ENCODE assay signal across 1 cellular context in genomic region chr5:173741729-173742431, GRCh38.
TF ChIP-seq lines count a peak whose summit lies in the region.

No MANE protein-coding gene starts in this region.

TF ChIP-seq in GM12878, 131 proteins besides CTCF, POLR2A, EP300 and RAD21 (continued from another document):
- TF ChIP-seq, protein P1, sequence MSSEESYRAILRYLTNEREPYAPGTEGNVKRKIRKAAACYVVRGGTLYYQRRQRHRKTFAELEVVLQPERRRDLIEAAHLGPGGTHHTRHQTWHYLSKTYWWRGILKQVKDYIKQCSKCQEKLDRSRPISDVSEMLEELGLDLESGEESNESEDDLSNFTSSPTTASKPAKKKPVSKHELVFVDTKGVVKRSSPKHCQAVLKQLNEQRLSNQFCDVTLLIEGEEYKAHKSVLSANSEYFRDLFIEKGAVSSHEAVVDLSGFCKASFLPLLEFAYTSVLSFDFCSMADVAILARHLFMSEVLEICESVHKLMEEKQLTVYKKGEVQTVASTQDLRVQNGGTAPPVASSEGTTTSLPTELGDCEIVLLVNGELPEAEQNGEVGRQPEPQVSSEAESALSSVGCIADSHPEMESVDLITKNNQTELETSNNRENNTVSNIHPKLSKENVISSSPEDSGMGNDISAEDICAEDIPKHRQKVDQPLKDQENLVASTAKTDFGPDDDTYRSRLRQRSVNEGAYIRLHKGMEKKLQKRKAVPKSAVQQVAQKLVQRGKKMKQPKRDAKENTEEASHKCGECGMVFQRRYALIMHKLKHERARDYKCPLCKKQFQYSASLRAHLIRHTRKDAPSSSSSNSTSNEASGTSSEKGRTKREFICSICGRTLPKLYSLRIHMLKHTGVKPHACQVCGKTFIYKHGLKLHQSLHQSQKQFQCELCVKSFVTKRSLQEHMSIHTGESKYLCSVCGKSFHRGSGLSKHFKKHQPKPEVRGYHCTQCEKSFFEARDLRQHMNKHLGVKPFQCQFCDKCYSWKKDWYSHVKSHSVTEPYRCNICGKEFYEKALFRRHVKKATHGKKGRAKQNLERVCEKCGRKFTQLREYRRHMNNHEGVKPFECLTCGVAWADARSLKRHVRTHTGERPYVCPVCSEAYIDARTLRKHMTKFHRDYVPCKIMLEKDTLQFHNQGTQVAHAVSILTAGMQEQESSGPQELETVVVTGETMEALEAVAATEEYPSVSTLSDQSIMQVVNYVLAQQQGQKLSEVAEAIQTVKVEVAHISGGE (CRISPR knock-in tag; IDR thresholded peaks at IDR 0.05): no peak
- no peak for TF ChIP-seq PML (IDR thresholded peaks at IDR 0.05; ENCODE audit: low read length)
- TF ChIP-seq NFYA (IDR thresholded peaks at IDR 0.05; ENCODE audit: borderline replicate concordance, low read depth, low read length): no peak
- TF ChIP-seq IKZF2 (IDR thresholded peaks at IDR 0.05): peak; percentile 38 to 46; a peak in 2 of 4 replicates
- TF ChIP-seq BHLHE40 (IDR thresholded peaks at IDR 0.05; ENCODE audit: borderline replicate concordance in 1 of 2, low read depth in 2 of 2, low read length in 1 of 2): peak in 1 of 2 experiments; percentile 26; a peak in 1 of 4 replicates
- TF ChIP-seq EED (IDR thresholded peaks at IDR 0.05; ENCODE audit: low read depth): peak; percentile 73
- TF ChIP-seq CEBPB (IDR thresholded peaks at IDR 0.05; ENCODE audit: borderline replicate concordance in 1 of 2, low read depth in 2 of 2, low read length in 2 of 2): peak in 1 of 2 experiments; percentile 7; a peak in 1 of 4 replicates
- peak; percentile 55 for TF ChIP-seq IKZF1 (conservative IDR thresholded peaks at IDR 0.05)
- TF ChIP-seq, protein P2, sequence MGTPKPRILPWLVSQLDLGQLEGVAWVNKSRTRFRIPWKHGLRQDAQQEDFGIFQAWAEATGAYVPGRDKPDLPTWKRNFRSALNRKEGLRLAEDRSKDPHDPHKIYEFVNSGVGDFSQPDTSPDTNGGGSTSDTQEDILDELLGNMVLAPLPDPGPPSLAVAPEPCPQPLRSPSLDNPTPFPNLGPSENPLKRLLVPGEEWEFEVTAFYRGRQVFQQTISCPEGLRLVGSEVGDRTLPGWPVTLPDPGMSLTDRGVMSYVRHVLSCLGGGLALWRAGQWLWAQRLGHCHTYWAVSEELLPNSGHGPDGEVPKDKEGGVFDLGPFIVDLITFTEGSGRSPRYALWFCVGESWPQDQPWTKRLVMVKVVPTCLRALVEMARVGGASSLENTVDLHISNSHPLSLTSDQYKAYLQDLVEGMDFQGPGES (IDR thresholded peaks at IDR 0.05): no peak
- no peak for TF ChIP-seq YBX1 (IDR thresholded peaks at IDR 0.05)
- no peak for TF ChIP-seq MYB (IDR thresholded peaks at IDR 0.05; ENCODE audit: borderline replicate concordance, low read depth, low read length)
- TF ChIP-seq LARP7 (IDR thresholded peaks at IDR 0.05): 0 out of 2 replicates have a peak, but pooled peaks have one; percentile 28
- TF ChIP-seq CBX5 (IDR thresholded peaks at IDR 0.05; ENCODE audit: low read depth): no peak
- peak; percentile 75 for TF ChIP-seq NR2F1 (conservative IDR thresholded peaks at IDR 0.05)
- TF ChIP-seq TARDBP (IDR thresholded peaks at IDR 0.05; ENCODE audit: borderline replicate concordance): no peak
- 0 out of 2 replicates have a peak, but pooled peaks have one; percentile 31 for TF ChIP-seq MTA2 (IDR thresholded peaks at IDR 0.05; ENCODE audit: low read depth)
- 0 out of 2 replicates have a peak, but pooled peaks have one; percentile 32 for TF ChIP-seq TBL1XR1 (IDR thresholded peaks at IDR 0.05; ENCODE audit: low read depth, low read length)
- TF ChIP-seq TCF3 (IDR thresholded peaks at IDR 0.05; ENCODE audit: borderline replicate concordance, insufficient read depth, low read depth, low read length): 0 out of 2 replicates have a peak, but pooled peaks have one; percentile 10
- no peak for TF ChIP-seq NRF1 (conservative IDR thresholded peaks at IDR 0.05; ENCODE audit: low read depth, low read length)
- no peak for TF ChIP-seq ZNF207 (IDR thresholded peaks at IDR 0.05; ENCODE audit: borderline replicate concordance)
- peak; percentile 26 for TF ChIP-seq NR2C2 (IDR thresholded peaks at IDR 0.05; ENCODE audit: borderline replicate concordance, control insufficient read depth, insufficient read length, low read depth)
